In the genomic region with DNA sequence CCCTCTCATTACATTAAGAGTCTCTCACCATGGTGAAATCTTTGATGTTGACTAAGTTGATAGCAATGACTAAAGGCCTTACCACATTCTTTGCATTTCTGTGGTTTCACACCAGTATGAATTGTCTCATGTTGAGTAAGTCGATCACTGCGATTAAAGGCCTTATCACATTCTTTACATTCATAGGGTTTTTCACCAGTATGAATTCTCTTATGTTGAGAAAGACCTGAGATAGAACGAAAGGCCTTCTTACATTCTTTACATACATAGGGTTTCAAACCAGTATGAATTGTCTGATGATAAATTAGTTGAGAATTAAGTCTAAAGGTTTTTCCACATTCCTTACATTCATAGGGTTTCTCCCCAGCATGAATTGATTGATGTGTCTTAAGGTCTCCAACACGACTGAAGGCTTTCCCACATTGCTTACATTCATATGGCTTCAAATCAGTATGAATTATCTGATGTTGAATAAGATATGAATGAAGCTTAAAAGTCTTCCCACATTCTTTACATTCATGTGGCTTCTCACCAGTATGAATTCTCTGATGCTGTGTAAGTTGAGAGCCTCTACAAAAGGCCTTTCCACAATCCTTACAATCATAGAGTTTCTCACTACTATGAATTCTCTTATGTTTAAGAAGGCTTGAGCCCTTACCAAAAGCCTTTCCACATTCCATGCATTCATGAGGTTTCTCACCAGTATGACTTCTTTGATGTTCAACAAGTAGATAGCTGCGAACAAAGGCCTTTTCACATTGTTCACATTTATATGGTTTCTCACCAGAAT, we compare ENCODE assay signal across 18 cellular contexts. TPM values are rescaled to one million over a fixed set of nuclear protein-coding genes. Genes with fewer than 3 reads are reported as not detected.
DNase-seq lines count a peak whose midpoint lies in the region; ATAC-seq, FAIRE-seq and TF ChIP-seq lines count a peak whose summit lies in the region.
"Had no signal": no experiment of that assay in that cellular context is flagged by ENCODE, and none has a peak within 500 bp of the region (broad histone marks: within the 10 kb centered on the region; RNA-seq: fewer than 3 reads in every experiment).

No MANE protein-coding gene starts in this region.

- peaks cover 91% of the 10 kb centered on the region for H3K9me3 ChIP-seq in A549
- H3K9me3 ChIP-seq in tibial artery: peaks cover 10 to 99% (median 79%) of the 10 kb centered on the region in 3 donors

- H3K27me3 ChIP-seq in tibial artery: no peaks in the 10 kb centered on the region
- H3K27me3 ChIP-seq: body of pancreas, upper lobe of right lung had no signal

- TF ChIP-seq POLR2A in A549 (IDR thresholded peaks at IDR 0.05; ENCODE audit: low read length): no peak

- FAIRE-seq in A549 (lab: Jason Lieb, UNC): peak; percentile 83

- POLR2A ChIA-PET in A549 (lab: Yijun Ruan, JAX) (no interaction called here), GM10248 (lab: Yijun Ruan, JAX) (no interaction called here)

- WGBS in A549 (ENCODE audit: missing lambda C conversion rate): 23% methylated on average over 5 of the region's 5 CpGs

- ATAC-seq in A549 (no peak), GM19328 (IDR thresholded peaks at IDR 0.05; ENCODE audit: unreplicated experiment) (no peak), HG02571 (IDR thresholded peaks at IDR 0.05; ENCODE audit: unreplicated experiment) (no peak)
- ATAC-seq: body of pancreas, upper lobe of right lung had no signal

- no peak overlapping the region for H3K4me3 ChIP-seq in A549
- H3K4me3 ChIP-seq in tibial artery: no peak overlapping the region
- H3K4me3 ChIP-seq: body of pancreas, coronary artery, upper lobe of right lung had no signal

- TF ChIP-seq CTCF in A549 (IDR thresholded peaks at IDR 0.05): no peak
- TF ChIP-seq CTCF in GM10248 (IDR thresholded peaks at IDR 0.05; ENCODE audit: control extremely low read depth, extremely low read depth, low read depth, missing control alignments): no peak
- no peak for TF ChIP-seq CTCF in tibial artery (IDR thresholded peaks at IDR 0.05)

- DNase-seq in A549 (ENCODE audit: low read depth in 1 of 2, low spot score in 1 of 2) (peak in 1 of 2 experiments; percentile 18), HT-29 (ENCODE audit: low spot score) (peak; percentile 23), amniotic epithelial cell (ENCODE audit: low read depth) (peak; percentile 12), glomerular visceral epithelial cell (ENCODE audit: extremely low spot score) (peak; percentile 35), GM10248 (ENCODE audit: extremely low spot score) (no peak), tibial artery (no peak)
- DNase-seq: activated naive CD4-positive, alpha-beta T cell treated with Interleukin-2 at 50 U/mL for 16 hours; body of pancreas; CD4-positive, alpha-beta memory T cell; DMS53; NCI-H1436; NCI-H69; posterior cingulate gyrus; upper lobe of right lung; WERI-Rb-1 had no signal

- CTCF ChIA-PET in A549 (lab: Yijun Ruan, JAX) (no interaction called here), GM10248 (lab: Yijun Ruan, JAX) (no interaction called here)

- no peak for TF ChIP-seq RAD21 in A549 (conservative IDR thresholded peaks at IDR 0.05 in 1 of 2, IDR thresholded peaks at IDR 0.05 in 1 of 2)

- intact Hi-C loops in tibial artery (cut with DNase I; ENCODE audit: low total_unique reads): no loop called here

- H3K27ac ChIP-seq in A549 (no peak overlapping the region), tibial artery (no peak overlapping the region)
- H3K27ac ChIP-seq: body of pancreas, coronary artery, upper lobe of right lung, WERI-Rb-1 had no signal

- peaks cover 17 to 86% (median 77%) of the 10 kb centered on the region in 3 donors for H3K36me3 ChIP-seq in tibial artery
- H3K36me3 ChIP-seq: upper lobe of right lung, WERI-Rb-1 had no signal

- H3K4me2 ChIP-seq in A549: no peak overlapping the region

- no peak for TF ChIP-seq EP300 in A549 (IDR thresholded peaks at IDR 0.05)

- no peaks in the 10 kb centered on the region for H3K4me1 ChIP-seq in A549
- H3K4me1 ChIP-seq in tibial artery: no peaks in the 10 kb centered on the region
- H3K4me1 ChIP-seq: body of pancreas, upper lobe of right lung had no signal

TF ChIP-seq in A549, 52 proteins besides CTCF, POLR2A, EP300 and RAD21:
- TF ChIP-seq GATA3 (IDR thresholded peaks at IDR 0.05; ENCODE audit: borderline replicate concordance): peak; percentile 36; the same call in 1 of the 2 replicates
- TF ChIP-seq MAFK (IDR thresholded peaks at IDR 0.05; ENCODE audit: partially characterized antibody): no peak
- no peak for TF ChIP-seq HOXB5 (CRISPR knock-in tag; IDR thresholded peaks at IDR 0.05)
- no peak for TF ChIP-seq ZSCAN20 (CRISPR knock-in tag; IDR thresholded peaks at IDR 0.05)
- TF ChIP-seq FOSL2 (IDR thresholded peaks at IDR 0.05): no peak
- no peak for TF ChIP-seq FOSL2 (CRISPR knock-in tag; IDR thresholded peaks at IDR 0.05)
TF ChIP-seq in A549: peak in this region for 1.

RNA-seq across cellular contexts. Expression of a gene that starts 11.0 kb away (rescaled TPM):
- polyA plus RNA-seq in A549 (2011; rRNA removed): 1.2 and 1.4 TPM in 2 replicates
- 0.29 and 0.32 TPM in 2 replicates for polyA plus RNA-seq in A549 (2012; cell fraction: cytosol; rRNA removed)
- polyA plus RNA-seq in A549 (2012; cell fraction: nucleus; rRNA removed): 0.05 and 0.07 TPM in 2 replicates
- 0.75 to 1.1 TPM (median 0.89 TPM) in 3 replicates for polyA plus RNA-seq in A549 (2017; fragmentation: RNase III; extraction: RNeasy Plus Mini Kit Qiagen cat#74134 plus additional on column Dnase treatment)
- polyA minus RNA-seq in A549 (2011; rRNA and poly(A)+ RNA removed): 0.21 TPM in 1 of 2 replicates, not detected in the other
- total RNA-seq in HT-29 (2014; rRNA removed; shearing (Covaris generic)): not detected in 2 replicates

RNA-seq across cellular contexts. Expression of a gene that starts 45.6 kb away (rescaled TPM):
- polyA plus RNA-seq in A549 (2011; rRNA removed) (5.1 and 8.9 TPM in 2 replicates), A549 (2017; fragmentation: RNase III; extraction: RNeasy Plus Mini Kit Qiagen cat#74134 plus additional on column Dnase treatment) (5.2 to 6.1 TPM (median 5.6 TPM) in 3 replicates)
- 0.70 and 1.4 TPM in 2 replicates for polyA plus RNA-seq in A549 (2012; cell fraction: cytosol; rRNA removed)
- 0.72 and 1.3 TPM in 2 replicates for polyA plus RNA-seq in A549 (2012; cell fraction: nucleus; rRNA removed)
- polyA minus RNA-seq in A549 (2011; rRNA and poly(A)+ RNA removed): 5.7 and 6.8 TPM in 2 replicates
- total RNA-seq in HT-29 (2014; rRNA removed; shearing (Covaris generic)): 5.1 and 10.9 TPM in 2 replicates

Comparison
In these comparisons a context has a peak if more than half of its experiments do, and no peak if none do; other contexts are left out.
1. DNase-seq: peak in HT-29 (single experiment), amniotic epithelial cell (single experiment) and glomerular visceral epithelial cell (single experiment); none in GM10248 (single experiment) and tibial artery (0 of 2).